ENCODE assay signal across 8 cellular contexts in the genomic region with DNA sequence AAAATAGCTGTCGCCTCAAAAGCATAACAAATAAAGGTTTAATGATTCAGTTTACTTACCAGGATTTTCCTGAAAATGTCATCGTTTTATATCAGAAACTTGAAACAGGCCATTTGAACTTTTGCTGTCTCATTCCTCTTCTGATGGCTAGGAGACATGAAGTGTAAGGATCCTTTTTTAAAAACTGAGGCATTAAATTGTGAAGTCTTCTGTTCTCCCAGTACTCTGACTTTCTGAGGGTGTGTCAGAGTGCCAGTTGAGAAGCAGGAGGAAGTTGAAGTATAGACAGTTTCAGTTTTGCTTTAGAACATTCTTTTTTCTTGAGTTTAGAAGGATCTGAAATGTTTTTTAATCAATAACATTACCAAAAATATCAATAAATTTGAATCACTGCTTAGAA. TPM values are rescaled to one million over a fixed set of nuclear protein-coding genes. Genes with fewer than 3 reads are reported as not detected.
DNase-seq lines count a peak whose midpoint lies in the region; ATAC-seq and TF ChIP-seq lines count a peak whose summit lies in the region.

SAMD9L (minus strand) TSS at position 251 of the 400 bp plus-strand sequence. CDS start 12,414 bp downstream, outside the sequence.

- peak; percentile 52 for ATAC-seq in HG03039 (IDR thresholded peaks at IDR 0.05; ENCODE audit: unreplicated experiment)

- H3K27me3 ChIP-seq in esophagus squamous epithelium, result no peaks in the 10 kb centered on the region
- no peaks in the 10 kb centered on the region for H3K27me3 ChIP-seq in rectal smooth muscle tissue (ENCODE audit: control insufficient read depth, insufficient read depth, low read length)

- peak within 1 kb of the TSS; percentile 27 to 69 (median 54) for H3K27ac ChIP-seq in esophagus squamous epithelium
- H3K27ac ChIP-seq in rectal smooth muscle tissue (ENCODE audit: low read depth, low read length), result no peak within 1 kb of the TSS

- in situ Hi-C loops in SK-MEL-5 (cut with HindIII; ENCODE audit: low pct_unique_long_range_greater_than_20kb, low sequenced_read_pairs), result no loop called here

- 12 to 13% methylated on average over 2 of the region's 2 CpGs for WGBS in esophagus squamous epithelium, 2 donors

- peaks cover 34% of the 10 kb centered on the region for H3K4me1 Mint-ChIP-seq in activated T-cell treated with anti-CD3 and anti-CD28 coated beads, Interleukin-2, amount 50 U/mL, for 24 hours (ENCODE audit: low read depth)

- no peak for TF ChIP-seq POLR2A in esophagus squamous epithelium (IDR thresholded peaks at IDR 0.05)

- no peaks in the 10 kb centered on the region for H3K27me3 Mint-ChIP-seq in activated T-cell treated with anti-CD3 and anti-CD28 coated beads, Interleukin-2, amount 50 U/mL, for 24 hours

- H3K36me3 ChIP-seq in esophagus squamous epithelium (peaks cover 0 to 18% (median 0%) of the 10 kb centered on the region in 3 donors), rectal smooth muscle tissue (ENCODE audit: control insufficient read depth, insufficient read depth, low read length) (peaks cover 3% of the 10 kb centered on the region)

- no peaks in the 10 kb centered on the region for H3K9me3 Mint-ChIP-seq in activated T-cell treated with anti-CD3 and anti-CD28 coated beads, Interleukin-2, amount 50 U/mL, for 24 hours

- no peaks in the 10 kb centered on the region for H3K9me3 ChIP-seq in esophagus squamous epithelium

- peaks cover 16% of the 10 kb centered on the region for H3K36me3 Mint-ChIP-seq in activated T-cell treated with anti-CD3 and anti-CD28 coated beads, Interleukin-2, amount 50 U/mL, for 24 hours (ENCODE audit: low read depth)

- intact Hi-C loops in esophagus squamous epithelium (cut with DNase I), result no loop called here

- H3K27ac Mint-ChIP-seq in activated T-cell treated with anti-CD3 and anti-CD28 coated beads, Interleukin-2, amount 50 U/mL, for 24 hours, result peak within 1 kb of the TSS; percentile 88

- H3K4me1 ChIP-seq in esophagus squamous epithelium (peaks cover 0 to 60% (median 12%) of the 10 kb centered on the region in 3 donors), rectal smooth muscle tissue (ENCODE audit: control insufficient read depth, insufficient read depth, low read length) (peaks cover 4% of the 10 kb centered on the region)

- H3K4me3 ChIP-seq in esophagus squamous epithelium, result peak within 1 kb of the TSS; percentile 19 to 68 (median 38)
- H3K4me3 ChIP-seq in rectal smooth muscle tissue (ENCODE audit: low read length), result peak within 1 kb of the TSS; percentile 75

- H3K4me3 Mint-ChIP-seq in activated T-cell treated with anti-CD3 and anti-CD28 coated beads, Interleukin-2, amount 50 U/mL, for 24 hours, result peak within 1 kb of the TSS; percentile 79

- DNase-seq in activated T-cell treated with anti-CD3 and anti-CD28 coated beads, Interleukin-2, amount 50 U/mL, for 24 hours, result no peak
- no peak for DNase-seq in activated T-cell treated with anti-CD3 and anti-CD28 coated beads, Interleukin-2, amount 50 U/mL, for 48 hours
- DNase-seq in SK-MEL-5 (ENCODE audit: low read depth, low spot score) (peak; percentile 41), esophagus squamous epithelium (lab: John Stamatoyannopoulos, UW) (no peak), NCI-H526 (lab: John Stamatoyannopoulos, UW) (no peak)
- no peak for DNase-seq in stimulated activated CD4-positive, alpha-beta T cell treated with anti-CD3 and anti-CD28 coated beads, Interleukin-1b, Interleukin-23, amount 100 ng/mL, for 48 hours

- no peak within 1 kb of the TSS for H3K9ac ChIP-seq in rectal smooth muscle tissue (ENCODE audit: low read length)

- TF ChIP-seq CTCF in esophagus squamous epithelium (IDR thresholded peaks at IDR 0.05), result no peak

RNA-seq across cellular contexts. Expression of gene SAMD9L, which starts in this region (rescaled TPM):
- total RNA-seq in SK-MEL-5 (2014; rRNA removed; shearing (Covaris generic)), result 2.4 and 3.3 TPM in 2 replicates
- 1.5 and 2.5 TPM in 2 replicates for polyA plus RNA-seq in SK-MEL-5 (2015; cell fraction: cytosol; rRNA removed)
- polyA plus RNA-seq in SK-MEL-5 (2015; cell fraction: nucleus; rRNA removed), result 10.6 and 11.0 TPM in 2 replicates
- 10 to 100 TPM in 1 of 4 donors, 1 to 10 TPM in 3; 2.8 to 10.4 (median 6.7) TPM for total RNA-seq in esophagus squamous epithelium
